Comparison of ENCODE assay signal across 8 cellular contexts in the genomic region with DNA sequence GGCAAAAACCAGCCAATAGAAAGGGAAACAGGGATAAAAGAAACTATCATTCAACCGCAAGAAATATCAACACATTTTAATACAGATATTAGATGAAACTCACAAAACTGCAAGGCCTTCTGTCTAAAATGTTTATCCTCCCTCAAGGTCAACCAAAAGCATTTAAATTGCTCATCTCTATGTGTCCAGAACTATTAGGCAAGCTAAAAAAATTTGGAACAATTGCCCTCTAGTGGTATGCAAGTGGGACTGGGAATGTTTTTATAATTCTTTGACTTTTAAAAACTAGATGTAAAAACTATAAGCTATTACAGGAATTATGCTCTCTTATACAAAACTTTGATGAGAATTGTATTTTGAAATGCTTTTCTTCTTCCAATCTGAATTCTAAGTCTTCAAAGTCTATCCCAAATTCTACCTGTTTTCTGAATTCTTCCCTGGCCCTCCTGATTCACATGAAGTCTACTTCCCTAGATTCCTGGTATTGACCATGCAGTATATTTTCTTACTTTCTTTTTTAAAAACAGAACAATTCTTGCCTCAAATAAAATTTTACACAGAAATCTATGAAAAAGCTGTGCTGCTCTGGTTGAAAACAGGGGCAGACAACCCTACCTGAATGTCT. TPM values are rescaled to one million over a fixed set of nuclear protein-coding genes. Genes with fewer than 3 reads are reported as not detected.
DNase-seq lines count a peak whose midpoint lies in the region; ATAC-seq, FAIRE-seq and TF ChIP-seq lines count a peak whose summit lies in the region.

No MANE protein-coding gene starts in this region.

- POLR2A ChIA-PET in GM12878 (lab: Charles Lee), result interaction anchor here (0.5 kb wide), 1 partner anchor 1249 kb away, joined by 4 read pairs; no protein-coding TSS in a partner anchor

- intact Hi-C loops in GM12878 (cut with micrococcal nuclease; ENCODE audit: unreplicated experiment) (loop anchor here (5.0 to 10.0 kb wide), 2 partner anchors 346 to 816 kb away; a partner anchor contains a TSS), ovary (cut with DNase I) (no loop called here)

- RAD21 ChIA-PET in GM12878 (lab: Charles Lee; ENCODE audit: unreplicated experiment), result interaction anchor here (0.9 to 1.4 kb wide), 3 partner anchors 124 to 345 kb away, joined by 3 read pairs; no protein-coding TSS in a partner anchor

- WGBS in GM12878 (ENCODE audit: insufficient coverage, insufficient replicate concordance, low lambda C conversion rate, missing lambda C conversion rate), result 88% methylated on average over 1 of the region's 1 CpG
- 4 to 43% (median 11%) methylated on average over 1 of the region's 1 CpG for WGBS in ovary, 3 donors

- in situ Hi-C loops in KBM-7 (cut with MboI; ENCODE audit: low pct_unique_long_range_greater_than_20kb, low sequenced_read_pairs), result no loop called here
- in situ Hi-C loops in GM12878 (cut with MboI), result no loop called here

- DNase-seq in COLO829 (ENCODE audit: low spot score) (peak; percentile 37), KBM-7 (peak; percentile 31), GM12878 (ENCODE audit: low read depth, low spot score) (no peak), medulla oblongata (ENCODE audit: extremely low spot score) (peak; percentile 14), ovary (no peak), DMS79 treated with DMSO at 0.1 percent for 48 hours (lab: John Stamatoyannopoulos, UW) (no peak)
- no peak for DNase-seq in central memory CD4-positive, alpha-beta T cell
- no peak for DNase-seq in stimulated activated CD4-positive, alpha-beta T cell treated with anti-CD3 and anti-CD28 coated beads, Interleukin-4, amount 100 ng/mL, for 24 hours

- H4K20me1 ChIP-seq in GM12878 (ENCODE audit: control insufficient read depth, insufficient read depth), result no peaks in the 10 kb centered on the region

- H3K36me3 ChIP-seq in GM12878 (ENCODE audit: control insufficient read depth in 2 of 2, insufficient read depth in 2 of 2, low read length in 1 of 2) (peaks cover 4 to 27% of the 10 kb centered on the region in 2 experiments), ovary (no peaks in the 10 kb centered on the region)

- no peaks in the 10 kb centered on the region for H3K9me3 ChIP-seq in GM12878 (replicated peaks; ENCODE audit: control insufficient read depth, insufficient read depth, low read length)
- H3K9me3 ChIP-seq in ovary, result no peaks in the 10 kb centered on the region

- TF ChIP-seq POLR2A in GM12878 (IDR thresholded peaks at IDR 0.05; ENCODE audit: low read depth, low read length) (no peak), ovary (IDR thresholded peaks at IDR 0.05) (no peak)

- TF ChIP-seq RAD21 in GM12878 (IDR thresholded peaks at IDR 0.05; ENCODE audit: insufficient read depth, low read depth, low read length), result peak; percentile 14; the same call in 1 of the 2 replicates

- H3K4me1 ChIP-seq in GM12878 (ENCODE audit: control insufficient read depth, insufficient read depth, low read length), result no peaks in the 10 kb centered on the region
- peaks cover 2% of the 10 kb centered on the region for H3K4me1 ChIP-seq in ovary (ENCODE audit: insufficient read depth)

- TF ChIP-seq CTCF in GM12878 (IDR thresholded peaks at IDR 0.05 in 2 of 3, conservative IDR thresholded peaks at IDR 0.05 in 1 of 3; ENCODE audit: control insufficient read depth in 2 of 3, extremely low read depth in 1 of 3, insufficient read depth in 1 of 3, low read depth in 3 of 3, low read length in 3 of 3), result peak; percentile 29 to 46 (median 29); a peak in 2 of 6 replicates
- no peak for TF ChIP-seq CTCF in ovary (IDR thresholded peaks at IDR 0.05)

- H3K4me3 ChIP-seq in GM12878 (no peak overlapping the region), ovary (no peak overlapping the region)

- no peak overlapping the region for H2AFZ ChIP-seq in GM12878 (ENCODE audit: control insufficient read depth, low read depth, low read length)

- no TSS peak for BruUV-seq in GM12878 (replicated peaks; lab: Mats Ljungman, UMichigan)

- peaks cover 15% of the 10 kb centered on the region for H3K79me2 ChIP-seq in GM12878 (ENCODE audit: control insufficient read depth, insufficient read depth, low read length)

- no peak overlapping the region for H3K4me2 ChIP-seq in GM12878 (ENCODE audit: control insufficient read depth, insufficient read depth)

- peak; percentile 47 for FAIRE-seq in GM12878 (lab: Jason Lieb, UNC)

- CTCF ChIA-PET in GM12878 (lab: Yijun Ruan, JAX), result interaction anchor here (0.6 to 2.4 kb wide), 5 partner anchors 40 to 449 kb away, joined by 3 to 8 read pairs (median 4); a partner anchor contains a TSS

- SMC1A ChIA-PET in GM12878 (lab: Charles Lee; ENCODE audit: uncharacterized antibody, unreplicated experiment), result interaction anchor here (1.4 to 2.7 kb wide), 3 partner anchors 8 to 24 kb away, joined by 3 to 9 read pairs (median 5); no protein-coding TSS in a partner anchor

- H3K9ac ChIP-seq in GM12878 (ENCODE audit: control insufficient read depth, insufficient read depth, low read length), result no peak overlapping the region

- H3K27me3 ChIP-seq in GM12878 (replicated peaks in 1 of 2; ENCODE audit: control insufficient read depth in 2 of 2, insufficient read depth in 2 of 2, low read length in 1 of 2) (no peaks in the 10 kb centered on the region), ovary (no peaks in the 10 kb centered on the region)

- ATAC-seq in GM12878, result no peak

- H3K27ac ChIP-seq in GM12878 (ENCODE audit: control insufficient read depth, insufficient read depth) (no peak overlapping the region), ovary (no peak overlapping the region)

- no peak for TF ChIP-seq EP300 in GM12878 (IDR thresholded peaks at IDR 0.05; ENCODE audit: borderline replicate concordance in 1 of 2, control insufficient read depth in 1 of 2, low read depth in 2 of 2, low read length in 2 of 2)
- no peak for TF ChIP-seq EP300 in ovary (IDR thresholded peaks at IDR 0.05)

TF ChIP-seq in GM12878, 131 proteins besides CTCF, POLR2A, EP300 and RAD21 (continues in another document):
- peak; percentile 19; the same call in 1 of the 2 replicates for TF ChIP-seq SMC3 (IDR thresholded peaks at IDR 0.05; ENCODE audit: borderline replicate concordance, low read length)

RNA-seq across cellular contexts. Expression of a gene that starts 4.9 kb away (rescaled TPM):
- 48.7 and 50.7 TPM in 2 replicates for total RNA-seq in GM12878 (2013; cell fraction: nucleolus; rRNA removed)
- total RNA-seq in GM12878 (2014; rRNA removed) (45.9 and 51.8 TPM in 2 replicates), GM12878 (2014; rRNA removed; fragmentation: Illumina TruSeq; extraction: Trizol) (71.7 and 75.9 TPM in 2 replicates), GM12878 (2021) (54.2 and 58.1 TPM in 2 replicates), ovary (10 to 100 TPM; 35.8 to 65.8 (median 56.0) TPM)
- polyA plus RNA-seq in GM12878 (2011; ENCODE audit: low read depth), result 38.5 TPM
- polyA plus RNA-seq in GM12878 (2011; rRNA removed) (68.4 and 108 TPM in 2 replicates), GM12878 (2014; fragmentation: Illumina TruSeq; extraction: Trizol) (78.5 and 107 TPM in 2 replicates), GM12878 (2014; fragmentation: Nextera tagmentation; extraction: Ambion mirVana) (100 to 1,000 TPM; 122 to 142 TPM), GM12878 (2014; rRNA removed) (35.8 and 43.3 TPM in 2 replicates), GM12878 (2016; fragmentation: Nextera tagmentation; extraction: Ambion mirVana) (10 to 100 TPM; 80.9 to 94.0 TPM), ovary (10 to 100 TPM; 50.8 to 64.9 TPM)
- 19.3 and 21.4 TPM in 2 replicates for polyA plus RNA-seq in GM12878 (2011; cell fraction: cytosol; rRNA removed)
- polyA plus RNA-seq in GM12878 (2011; cell fraction: nucleus; rRNA removed), result 46.2 and 62.4 TPM in 2 replicates
- polyA plus RNA-seq in GM12878 (2012), result 59.5 and 64.7 TPM in 2 replicates
- polyA minus RNA-seq in GM12878 (2011; rRNA and poly(A)+ RNA removed), result 15.9 and 22.0 TPM in 2 replicates
- polyA minus RNA-seq in GM12878 (2011; cell fraction: cytosol; rRNA and poly(A)+ RNA removed), result 11.1 and 12.8 TPM in 2 replicates
- 33.0 and 47.7 TPM in 2 replicates for polyA minus RNA-seq in GM12878 (2011; cell fraction: nucleus; rRNA and poly(A)+ RNA removed)

RNA-seq across cellular contexts. Expression of a gene that starts 5.1 kb away (rescaled TPM):
- total RNA-seq in GM12878 (2013; cell fraction: nucleolus; rRNA removed), result 2.3 and 2.7 TPM in 2 replicates
- total RNA-seq in GM12878 (2014; rRNA removed) (2.1 and 2.3 TPM in 2 replicates), GM12878 (2014; rRNA removed; fragmentation: Illumina TruSeq; extraction: Trizol) (1.2 TPM in 2 replicates), GM12878 (2021) (1.4 and 1.5 TPM in 2 replicates), ovary (1 to 10 TPM in 4 of 7 donors, under 1 TPM in 3; 0.24 to 1.9 (median 1.0) TPM)
- 0.73 TPM for polyA plus RNA-seq in GM12878 (2011; ENCODE audit: low read depth)
- polyA plus RNA-seq in GM12878 (2011; rRNA removed) (1.0 and 1.2 TPM in 2 replicates), GM12878 (2014; fragmentation: Illumina TruSeq; extraction: Trizol) (0.78 and 1.2 TPM in 2 replicates), GM12878 (2014; fragmentation: Nextera tagmentation; extraction: Ambion mirVana) (under 1 TPM; 0.63 to 0.69 TPM), GM12878 (2014; rRNA removed) (0.96 and 1.5 TPM in 2 replicates), GM12878 (2016; fragmentation: Nextera tagmentation; extraction: Ambion mirVana) (1 to 10 TPM; 1.3 to 2.6 TPM), ovary (under 1 TPM; 0.68 to 0.92 TPM)
- polyA plus RNA-seq in GM12878 (2011; cell fraction: cytosol; rRNA removed), result 2.3 and 2.4 TPM in 2 replicates
- 1.8 and 1.9 TPM in 2 replicates for polyA plus RNA-seq in GM12878 (2011; cell fraction: nucleus; rRNA removed)
- 0.88 and 1.2 TPM in 2 replicates for polyA plus RNA-seq in GM12878 (2012)
- 3.1 and 3.5 TPM in 2 replicates for polyA minus RNA-seq in GM12878 (2011; rRNA and poly(A)+ RNA removed)
- polyA minus RNA-seq in GM12878 (2011; cell fraction: cytosol; rRNA and poly(A)+ RNA removed), result 1.1 and 2.4 TPM in 2 replicates
- 1.7 and 2.2 TPM in 2 replicates for polyA minus RNA-seq in GM12878 (2011; cell fraction: nucleus; rRNA and poly(A)+ RNA removed)

RNA-seq across cellular contexts. Expression of a gene that starts 56.6 kb away (rescaled TPM):
- not detected in 2 replicates for total RNA-seq in GM12878 (2013; cell fraction: nucleolus; rRNA removed)
- total RNA-seq in GM12878 (2014; rRNA removed), result not detected in 2 replicates
- total RNA-seq in GM12878 (2014; rRNA removed; fragmentation: Illumina TruSeq; extraction: Trizol), result not detected in 2 replicates
- not detected in 2 replicates for total RNA-seq in GM12878 (2021)
- polyA plus RNA-seq in GM12878 (2011; ENCODE audit: low read depth), result not detected
- polyA plus RNA-seq in GM12878 (2011; rRNA removed), result not detected in 2 replicates
- polyA plus RNA-seq in GM12878 (2011; cell fraction: cytosol; rRNA removed), result not detected in 2 replicates
- not detected in 2 replicates for polyA plus RNA-seq in GM12878 (2011; cell fraction: nucleus; rRNA removed)
- not detected in 2 replicates for polyA plus RNA-seq in GM12878 (2012)
- not detected in 2 replicates for polyA plus RNA-seq in GM12878 (2014; fragmentation: Illumina TruSeq; extraction: Trizol)
- not detected for polyA plus RNA-seq in GM12878 (2014; fragmentation: Nextera tagmentation; extraction: Ambion mirVana)
- polyA plus RNA-seq in GM12878 (2014; rRNA removed), result not detected in 2 replicates
- not detected for polyA plus RNA-seq in GM12878 (2016; fragmentation: Nextera tagmentation; extraction: Ambion mirVana)
- 0.07 TPM in 1 of 2 replicates, not detected in the other for polyA minus RNA-seq in GM12878 (2011; rRNA and poly(A)+ RNA removed)
- polyA minus RNA-seq in GM12878 (2011; cell fraction: cytosol; rRNA and poly(A)+ RNA removed), result not detected in 2 replicates
- not detected in 2 replicates for polyA minus RNA-seq in GM12878 (2011; cell fraction: nucleus; rRNA and poly(A)+ RNA removed)
- not detected for total RNA-seq in ovary
- polyA plus RNA-seq in ovary, result not detected

Comparison
In these comparisons a context has a peak if more than half of its experiments do, and no peak if none do; other contexts are left out.
1. DNase-seq: peak in COLO829 (single experiment), KBM-7 (single experiment) and medulla oblongata (single experiment); none in GM12878 (single experiment), ovary (0 of 5), central memory CD4-positive, alpha-beta T cell (single experiment), stimulated activated CD4-positive, alpha-beta T cell treated with anti-CD3 and anti-CD28 coated beads, Interleukin-4, amount 100 ng/mL, for 24 hours (single experiment) and DMS79 treated with DMSO at 0.1 percent for 48 hours (single experiment).
2. CTCF ChIP-seq: peak in GM12878 (3 of 3); none in ovary (0 of 3).